21 cellular contexts compared by ENCODE assay signal in genomic region chr7:120723465-120724385, GRCh38.
DNase-seq lines count a peak whose midpoint lies in the region; ATAC-seq, FAIRE-seq and TF ChIP-seq lines count a peak whose summit lies in the region.
"Had no signal": no experiment of that assay in that cellular context is flagged by ENCODE, and none has a peak within 500 bp of the region (broad histone marks: within the 10 kb centered on the region; RNA-seq: fewer than 3 reads in every experiment).

No MANE protein-coding gene starts in this region.

- no peak for TF ChIP-seq CTCF in WTC11 (IDR thresholded peaks at IDR 0.05)

- CTCF ChIA-PET in WTC11 (lab: Charles Lee), result interaction anchor here (1.6 to 1.9 kb wide), 4 partner anchors 15 to 135 kb away, joined by 3 to 5 read pairs (median 4); no protein-coding TSS in a partner anchor

- H3K27ac Mint-ChIP-seq in WTC11 (0 out of 2 replicates have a peak overlapping the region, but pooled peaks have one; percentile 10), T-helper 17 cell (no peak overlapping the region)
- H3K27ac Mint-ChIP-seq: H9 had no signal

- H3K4me1 ChIP-seq in small intestine (ENCODE audit: control insufficient read depth in 2 of 2, insufficient read depth in 1 of 2, low read depth in 1 of 2, low read length in 1 of 2), result peaks cover 2% of the 10 kb centered on the region in 2 donors

- H3K36me3 ChIP-seq in small intestine (ENCODE audit: control insufficient read depth in 2 of 2, insufficient read depth in 2 of 2, low read length in 2 of 2), result no peaks in the 10 kb centered on the region
- H3K36me3 ChIP-seq: BLaER1 treated with 17β-estradiol and CSF1 and Interleukin-3, amounts not matched to agents 10 nM and 100 nM had no signal

- FAIRE-seq in small intestine (lab: Jason Lieb, UNC), result no peak
- FAIRE-seq: D721Med, K562 had no signal

- DNase-seq in WTC11 (ENCODE audit: low spot score) (no peak), small intestine (peak; percentile 77), NCI-H2081 (lab: John Stamatoyannopoulos, UW) (no peak), T-helper 17 cell (no peak), AG20443 (ENCODE audit: low spot score) (no peak), NCI-H526 (lab: John Stamatoyannopoulos, UW) (no peak)
- DNase-seq: DMS79, H9, NCI-H1105, NCI-H1694 treated with DMSO at 0.1 percent for 48 hours, NCI-H226, NCI-H524, PC-9, SIG-M5, T-helper 1 cell had no signal

- 78 to 92% (median 79%) methylated on average over 1 of the region's 1 CpG for WGBS in small intestine, 3 donors

- H3K4me1 Mint-ChIP-seq in WTC11 (peaks cover 26% of the 10 kb centered on the region), T-helper 17 cell (no peaks in the 10 kb centered on the region)

- POLR2A ChIA-PET in WTC11 (lab: Charles Lee), result no interaction called here

- no peak overlapping the region for H3K4me3 ChIP-seq in small intestine (ENCODE audit: low read depth in 1 of 2, low read length in 2 of 2)
- H3K4me3 ChIP-seq: BLaER1 treated with 17β-estradiol and CSF1 and Interleukin-3, amounts not matched to agents 10 nM and 100 nM; K562; PC-9 had no signal

- no peaks in the 10 kb centered on the region for H3K36me3 Mint-ChIP-seq in WTC11
- H3K36me3 Mint-ChIP-seq in T-helper 17 cell (ENCODE audit: low read depth), result no peaks in the 10 kb centered on the region

- H3K9me3 Mint-ChIP-seq in WTC11, result no peaks in the 10 kb centered on the region
- H3K9me3 Mint-ChIP-seq: H9 had no signal

- TF ChIP-seq POLR2A in GM18505 (IDR thresholded peaks at IDR 0.05; ENCODE audit: borderline replicate concordance, extremely low read depth, insufficient read depth, insufficient read length), result no peak

- peak; percentile 49 for ATAC-seq in GM18505 (IDR thresholded peaks at IDR 0.05; ENCODE audit: unreplicated experiment)
- peak; percentile 42 for ATAC-seq in HG02610 (IDR thresholded peaks at IDR 0.05; ENCODE audit: unreplicated experiment)
- ATAC-seq in WTC11, result no peak
- no peak for ATAC-seq in T-helper 17 cell
- ATAC-seq: K562 had no signal

- H3K27me3 Mint-ChIP-seq in WTC11 (ENCODE audit: low read depth), result no peaks in the 10 kb centered on the region
- H3K27me3 Mint-ChIP-seq in T-helper 17 cell, result peaks cover 17% of the 10 kb centered on the region

- no peak overlapping the region for H3K4me3 Mint-ChIP-seq in WTC11
- no peak overlapping the region for H3K4me3 Mint-ChIP-seq in T-helper 17 cell
- H3K4me3 Mint-ChIP-seq: H9 had no signal

- no peaks in the 10 kb centered on the region for H3K27me3 ChIP-seq in small intestine (ENCODE audit: control insufficient read depth in 2 of 2, insufficient read depth in 2 of 2, low read length in 2 of 2)

- H3K9me3 ChIP-seq in small intestine (ENCODE audit: control insufficient read depth, low read depth) (no peaks in the 10 kb centered on the region), T-helper 17 cell (ENCODE audit: control insufficient read depth, low read length, poor library complexity, severe bottlenecking) (no peaks in the 10 kb centered on the region)

- H3K27ac ChIP-seq in small intestine (ENCODE audit: low read depth in 1 of 2, low read length in 1 of 2), result no peak overlapping the region
- H3K27ac ChIP-seq: BLaER1 treated with 17β-estradiol and CSF1 and Interleukin-3, amounts not matched to agents 10 nM and 100 nM; PC-9; RWPE1 had no signal

TF ChIP-seq in WTC11, 78 proteins besides CTCF, POLR2A, EP300 and RAD21:
- TF ChIP-seq, protein P1, sequence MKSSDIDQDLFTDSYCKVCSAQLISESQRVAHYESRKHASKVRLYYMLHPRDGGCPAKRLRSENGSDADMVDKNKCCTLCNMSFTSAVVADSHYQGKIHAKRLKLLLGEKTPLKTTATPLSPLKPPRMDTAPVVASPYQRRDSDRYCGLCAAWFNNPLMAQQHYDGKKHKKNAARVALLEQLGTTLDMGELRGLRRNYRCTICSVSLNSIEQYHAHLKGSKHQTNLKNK (CRISPR knock-in tag; IDR thresholded peaks at IDR 0.05), result no peak
- no peak for TF ChIP-seq ZNF671 (CRISPR knock-in tag; IDR thresholded peaks at IDR 0.05)
- no peak for TF ChIP-seq EMX1 (CRISPR knock-in tag; IDR thresholded peaks at IDR 0.05)
- TF ChIP-seq, protein P2, sequence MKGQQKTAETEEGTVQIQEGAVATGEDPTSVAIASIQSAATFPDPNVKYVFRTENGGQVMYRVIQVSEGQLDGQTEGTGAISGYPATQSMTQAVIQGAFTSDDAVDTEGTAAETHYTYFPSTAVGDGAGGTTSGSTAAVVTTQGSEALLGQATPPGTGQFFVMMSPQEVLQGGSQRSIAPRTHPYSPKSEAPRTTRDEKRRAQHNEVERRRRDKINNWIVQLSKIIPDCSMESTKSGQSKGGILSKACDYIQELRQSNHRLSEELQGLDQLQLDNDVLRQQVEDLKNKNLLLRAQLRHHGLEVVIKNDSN (CRISPR knock-in tag; IDR thresholded peaks at IDR 0.05), result no peak
- TF ChIP-seq ZNF219 (CRISPR knock-in tag; IDR thresholded peaks at IDR 0.05; ENCODE audit: borderline replicate concordance), result no peak
- TF ChIP-seq IRF2 (CRISPR knock-in tag; IDR thresholded peaks at IDR 0.05; ENCODE audit: borderline replicate concordance, low read depth), result no peak
- TF ChIP-seq ZNF423 (CRISPR knock-in tag; IDR thresholded peaks at IDR 0.05), result no peak
- TF ChIP-seq OVOL2 (CRISPR knock-in tag; IDR thresholded peaks at IDR 0.05; ENCODE audit: borderline replicate concordance), result no peak
- TF ChIP-seq TP53 (CRISPR knock-in tag; IDR thresholded peaks at IDR 0.05), result no peak
- no peak for TF ChIP-seq ERG (CRISPR knock-in tag; IDR thresholded peaks at IDR 0.05)
- TF ChIP-seq E2F5 (CRISPR knock-in tag; IDR thresholded peaks at IDR 0.05), result no peak

Comparison
In these comparisons a context has a peak if more than half of its experiments do, and no peak if none do; other contexts are left out.
1. ATAC-seq: peak in GM18505 (single experiment) and HG02610 (single experiment); none in WTC11 (single experiment) and T-helper 17 cell (single experiment).